ENCODE assay signal across 18 cellular contexts in the genomic region with DNA sequence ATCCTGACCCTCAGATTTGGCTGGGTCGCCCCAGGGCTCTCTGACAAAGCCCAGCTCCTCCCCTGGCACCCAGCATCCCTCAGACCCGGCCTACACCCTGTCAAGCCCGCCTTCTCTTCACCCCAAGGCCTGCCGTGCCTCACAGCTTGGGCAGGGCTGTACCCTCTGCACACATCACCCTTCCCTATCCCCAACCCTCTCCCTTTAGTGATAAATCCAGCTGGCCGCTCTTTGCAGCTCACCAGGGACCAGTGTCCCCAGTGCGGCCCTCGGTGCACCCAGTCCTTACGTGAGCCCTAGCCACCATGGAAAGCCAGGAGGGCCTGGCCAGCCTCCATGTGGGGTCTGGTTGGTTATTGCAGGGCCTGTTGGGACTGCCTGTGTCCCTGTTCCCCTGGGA.
A peak's percentile ranks its signal among the peaks of the same experiment; 100 is the strongest.
DNase-seq lines count a peak whose midpoint lies in the region; ATAC-seq and TF ChIP-seq lines count a peak whose summit lies in the region.
"Had no signal": no experiment of that assay in that cellular context is flagged by ENCODE, and none has a peak within 500 bp of the region (broad histone marks: within the 10 kb centered on the region; RNA-seq: fewer than 3 reads in every experiment).

No MANE protein-coding gene starts in this region.

- H3K4me3 ChIP-seq in heart left ventricle: no peak overlapping the region
- no peak overlapping the region for H3K4me3 ChIP-seq in HEK293 (ENCODE audit: low read depth, low read length)
- H3K4me3 ChIP-seq in suprapubic skin: no peak overlapping the region
- H3K4me3 ChIP-seq: MG63 had no signal

- no peak for TF ChIP-seq EP300 in suprapubic skin (IDR thresholded peaks at IDR 0.05)

- no peaks in the 10 kb centered on the region for H3K9me3 Mint-ChIP-seq in activated naive CD8-positive, alpha-beta T cell treated with anti-CD3 and anti-CD28 coated beads, Interleukin-2, amount 10 ng/mL, durations not matched to agents 7 days and 5 days
- H3K9me3 Mint-ChIP-seq in stimulated activated effector memory CD8-positive, alpha-beta T cell treated with anti-CD3 and anti-CD28 coated beads, Interleukin-12 subunit alpha, Interleukin-12 subunit beta, amount 100 ng/mL, for 72 hours: no peaks in the 10 kb centered on the region
- H3K9me3 Mint-ChIP-seq: activated CD4-positive, alpha-beta memory T cell treated with anti-CD3 and anti-CD28 coated beads for 36 hours; activated naive CD4-positive, alpha-beta T cell treated with anti-CD3 and anti-CD28 coated beads, Interleukin-2, amount 50 U/mL, for 72 hours; CD4-positive, CD25-positive, alpha-beta regulatory T cell; effector memory CD8-positive, alpha-beta T cell had no signal

- CTCF ChIA-PET in HEK293 (lab: Yijun Ruan, JAX): interaction anchor here (0.7 to 1.0 kb wide), 2 partner anchors 25 to 44 kb away, joined by 3 read pairs; no protein-coding TSS in a partner anchor

- no peaks in the 10 kb centered on the region for H3K36me3 Mint-ChIP-seq in activated naive CD8-positive, alpha-beta T cell treated with anti-CD3 and anti-CD28 coated beads, Interleukin-2, amount 10 ng/mL, durations not matched to agents 7 days and 5 days
- H3K36me3 Mint-ChIP-seq in stimulated activated effector memory CD8-positive, alpha-beta T cell treated with anti-CD3 and anti-CD28 coated beads, Interleukin-12 subunit alpha, Interleukin-12 subunit beta, amount 100 ng/mL, for 72 hours: peaks cover 5% of the 10 kb centered on the region
- H3K36me3 Mint-ChIP-seq: activated CD4-positive, alpha-beta memory T cell treated with anti-CD3 and anti-CD28 coated beads for 36 hours; activated naive CD4-positive, alpha-beta T cell treated with anti-CD3 and anti-CD28 coated beads, Interleukin-2, amount 50 U/mL, for 72 hours had no signal

- DNase-seq in heart left ventricle: no peak
- no peak for DNase-seq in Right ventricle myocardium inferior (ENCODE audit: missing footprints)
- no peak for DNase-seq in activated naive CD8-positive, alpha-beta T cell treated with anti-CD3 and anti-CD28 coated beads, Interleukin-2, amount 10 ng/mL, durations not matched to agents 7 days and 5 days
- DNase-seq in stimulated activated effector memory CD8-positive, alpha-beta T cell treated with anti-CD3 and anti-CD28 coated beads, Interleukin-12 subunit alpha, Interleukin-12 subunit beta, amount 100 ng/mL, for 72 hours (ENCODE audit: low spot score in 2 of 2): no peak
- DNase-seq in NCI-H510A treated with DMSO at 0.1 percent for 48 hours (lab: John Stamatoyannopoulos, UW): no peak
- DNase-seq in suprapubic skin (ENCODE audit: low spot score in 2 of 2): no peak
- DNase-seq: activated CD4-positive, alpha-beta memory T cell treated with anti-CD3 and anti-CD28 coated beads for 36 hours; brain microvascular endothelial cell; CD4-positive, CD25-positive, alpha-beta regulatory T cell; effector memory CD8-positive, alpha-beta T cell; GF-D8; MG63; NCI-H748 treated with DMSO at 0.1 percent for 48 hours; T-helper 1 cell had no signal

- H3K4me3 Mint-ChIP-seq in activated naive CD8-positive, alpha-beta T cell treated with anti-CD3 and anti-CD28 coated beads, Interleukin-2, amount 10 ng/mL, durations not matched to agents 7 days and 5 days: no peak overlapping the region
- H3K4me3 Mint-ChIP-seq in stimulated activated effector memory CD8-positive, alpha-beta T cell treated with anti-CD3 and anti-CD28 coated beads, Interleukin-12 subunit alpha, Interleukin-12 subunit beta, amount 100 ng/mL, for 72 hours: no peak overlapping the region
- H3K4me3 Mint-ChIP-seq: activated CD4-positive, alpha-beta memory T cell treated with anti-CD3 and anti-CD28 coated beads for 36 hours; effector memory CD8-positive, alpha-beta T cell had no signal

- POLR2A ChIA-PET in HEK293 (lab: Yijun Ruan, JAX): no interaction called here
- POLR2A ChIA-PET in activated naive CD8-positive, alpha-beta T cell treated with anti-CD3 and anti-CD28 coated beads, Interleukin-2, amount 10 ng/mL, durations not matched to agents 7 days and 5 days (lab: Charles Lee): no interaction called here

- peaks cover 54% of the 10 kb centered on the region for H3K4me1 Mint-ChIP-seq in activated naive CD8-positive, alpha-beta T cell treated with anti-CD3 and anti-CD28 coated beads, Interleukin-2, amount 10 ng/mL, durations not matched to agents 7 days and 5 days
- peaks cover 48% of the 10 kb centered on the region for H3K4me1 Mint-ChIP-seq in stimulated activated effector memory CD8-positive, alpha-beta T cell treated with anti-CD3 and anti-CD28 coated beads, Interleukin-12 subunit alpha, Interleukin-12 subunit beta, amount 100 ng/mL, for 72 hours

- TF ChIP-seq POLR2A in heart left ventricle (IDR thresholded peaks at IDR 0.05) (no peak), suprapubic skin (IDR thresholded peaks at IDR 0.05) (no peak)

- no peaks in the 10 kb centered on the region for H3K27me3 Mint-ChIP-seq in activated naive CD8-positive, alpha-beta T cell treated with anti-CD3 and anti-CD28 coated beads, Interleukin-2, amount 10 ng/mL, durations not matched to agents 7 days and 5 days
- H3K27me3 Mint-ChIP-seq: activated CD4-positive, alpha-beta memory T cell treated with anti-CD3 and anti-CD28 coated beads for 36 hours; CD4-positive, CD25-positive, alpha-beta regulatory T cell; effector memory CD8-positive, alpha-beta T cell had no signal

- WGBS in heart left ventricle, 4 donors: 65 to 80% (median 75%) methylated on average over 8 of the region's 8 CpGs
- 67% methylated on average over 8 of the region's 8 CpGs for WGBS in suprapubic skin

- no peak for TF ChIP-seq CTCF in heart left ventricle (IDR thresholded peaks at IDR 0.05)
- no peak for TF ChIP-seq CTCF in HEK293 (tag by site-specific recombination; IDR thresholded peaks at IDR 0.05)
- TF ChIP-seq CTCF in suprapubic skin (IDR thresholded peaks at IDR 0.05): no peak

- no peaks in the 10 kb centered on the region for H3K36me3 ChIP-seq in heart left ventricle
- H3K36me3 ChIP-seq in HEK293 (ENCODE audit: control insufficient read depth in 2 of 2, insufficient read depth in 1 of 2, low read length in 2 of 2): peaks cover 0 to 6% of the 10 kb centered on the region in 2 experiments; a peak in 1 of 3 replicates
- no peaks in the 10 kb centered on the region for H3K36me3 ChIP-seq in suprapubic skin
- H3K36me3 ChIP-seq: brain microvascular endothelial cell, MG63 had no signal

- H3K27me3 ChIP-seq in heart left ventricle (no peaks in the 10 kb centered on the region), suprapubic skin (no peaks in the 10 kb centered on the region)
- H3K27me3 ChIP-seq: brain microvascular endothelial cell, MG63 had no signal

- intact Hi-C loops in heart left ventricle (cut with DNase I) (no loop called here), Right ventricle myocardium inferior (cut with DNase I) (loop anchor here (2.0 kb wide), 2 partner anchors 17 to 61 kb away; no protein-coding TSS in a partner anchor)

- H3K9me3 ChIP-seq in heart left ventricle (no peaks in the 10 kb centered on the region), HEK293 (ENCODE audit: control insufficient read depth, insufficient read depth, low read depth, low read length) (no peaks in the 10 kb centered on the region), suprapubic skin (no peaks in the 10 kb centered on the region)
- H3K9me3 ChIP-seq: MG63 had no signal

- H3K4me1 ChIP-seq in heart left ventricle (peaks cover 3 to 93% (median 43%) of the 10 kb centered on the region in 12 donors), HEK293 (ENCODE audit: control insufficient read depth, insufficient read depth, low read length) (peaks cover 8% of the 10 kb centered on the region; the same call in 1 of the 2 replicates), suprapubic skin (peaks cover 30% of the 10 kb centered on the region)

- H3K27ac Mint-ChIP-seq in activated naive CD8-positive, alpha-beta T cell treated with anti-CD3 and anti-CD28 coated beads, Interleukin-2, amount 10 ng/mL, durations not matched to agents 7 days and 5 days: peak overlapping the region; percentile 50
- H3K27ac Mint-ChIP-seq in stimulated activated effector memory CD8-positive, alpha-beta T cell treated with anti-CD3 and anti-CD28 coated beads, Interleukin-12 subunit alpha, Interleukin-12 subunit beta, amount 100 ng/mL, for 72 hours: peak overlapping the region; percentile 73
- H3K27ac Mint-ChIP-seq: activated CD4-positive, alpha-beta memory T cell treated with anti-CD3 and anti-CD28 coated beads for 36 hours; effector memory CD8-positive, alpha-beta T cell had no signal

- ATAC-seq in heart left ventricle (no peak), Right ventricle myocardium inferior (no peak), HG03520 (IDR thresholded peaks at IDR 0.05; ENCODE audit: unreplicated experiment) (no peak)
- no peak for ATAC-seq in activated naive CD8-positive, alpha-beta T cell treated with anti-CD3 and anti-CD28 coated beads, Interleukin-2, amount 10 ng/mL, durations not matched to agents 7 days and 5 days (ENCODE audit: low read depth)
- ATAC-seq in stimulated activated effector memory CD8-positive, alpha-beta T cell treated with anti-CD3 and anti-CD28 coated beads, Interleukin-12 subunit alpha, Interleukin-12 subunit beta, amount 100 ng/mL, for 72 hours: no peak
- ATAC-seq: activated naive CD4-positive, alpha-beta T cell treated with anti-CD3 and anti-CD28 coated beads, Interleukin-2, amount 50 U/mL, for 72 hours; effector memory CD8-positive, alpha-beta T cell; HCT116 had no signal

- H3K27ac ChIP-seq in heart left ventricle (peak overlapping the region; percentile 52 to 94 (median 86)), HEK293 (ENCODE audit: extremely low read depth, low read depth, low read length) (no peak overlapping the region), suprapubic skin (no peak overlapping the region)
- H3K27ac ChIP-seq: brain microvascular endothelial cell had no signal

TF ChIP-seq in HEK293, 187 proteins besides CTCF, POLR2A, EP300 and RAD21:
- TF ChIP-seq GLIS2 (tag by site-specific recombination; IDR thresholded peaks at IDR 0.05): peak; percentile 11; the same call in 1 of the 2 replicates
- TF ChIP-seq HOXD13 (CRISPR knock-in tag; IDR thresholded peaks at IDR 0.05; ENCODE audit: borderline replicate concordance): no peak

Comparison
In these comparisons a context has a peak if more than half of its experiments do, and no peak if none do; other contexts are left out.
1. H3K27ac ChIP-seq: peak in heart left ventricle (12 of 12); none in HEK293 (single experiment) and suprapubic skin (single experiment).